In genomic region chr1:175629318-175629694, GRCh38 we compare ENCODE assay signal across 1 cellular context.
TF ChIP-seq lines count a peak whose summit lies in the region.

No MANE protein-coding gene starts in this region.

TF ChIP-seq in SK-N-SH treated with all-trans-retinoic acid at 6 μM for 48 hours, 23 proteins besides CTCF, POLR2A, EP300 and RAD21 (continued from another document):
- TF ChIP-seq ARNTL (CRISPR knock-in tag; IDR thresholded peaks at IDR 0.05; ENCODE audit: borderline replicate concordance, low read depth) (no peak), CSRNP3 (CRISPR knock-in tag; IDR thresholded peaks at IDR 0.05) (no peak), TCF4 (CRISPR knock-in tag; IDR thresholded peaks at IDR 0.05; ENCODE audit: borderline replicate concordance) (no peak), ISL1 (CRISPR knock-in tag; IDR thresholded peaks at IDR 0.05) (no peak), BACH2 (CRISPR knock-in tag; IDR thresholded peaks at IDR 0.05; ENCODE audit: borderline replicate concordance) (no peak), TOX (CRISPR knock-in tag; IDR thresholded peaks at IDR 0.05; ENCODE audit: borderline replicate concordance) (no peak)
TF ChIP-seq in SK-N-SH treated with all-trans-retinoic acid at 6 μM for 48 hours: peak in this region for 0.
